ENCODE assay signal across 8 cellular contexts in genomic region chr9:128899566-128900322, GRCh38. TPM values are rescaled to one million over a fixed set of nuclear protein-coding genes. Genes with fewer than 3 reads are reported as not detected.
DNase-seq lines count a peak whose midpoint lies in the region; ATAC-seq and TF ChIP-seq lines count a peak whose summit lies in the region.

No MANE protein-coding gene starts in this region.

- H3K9me3 Mint-ChIP-seq in activated naive CD4-positive, alpha-beta T cell treated with anti-CD3 and anti-CD28 coated beads, Interleukin-2, amount 50 U/mL, for 24 hours, result no peaks in the 10 kb centered on the region

- H3K4me1 Mint-ChIP-seq in activated naive CD4-positive, alpha-beta T cell treated with anti-CD3 and anti-CD28 coated beads, Interleukin-2, amount 50 U/mL, for 24 hours, result peaks cover 84% of the 10 kb centered on the region

- ATAC-seq in left lung, result peak; percentile 76
- no peak for ATAC-seq in HG03439 (IDR thresholded peaks at IDR 0.05; ENCODE audit: unreplicated experiment)

- H3K9me3 ChIP-seq in left lung, result no peaks in the 10 kb centered on the region

- TF ChIP-seq CTCF in left lung (IDR thresholded peaks at IDR 0.05), result no peak

- H3K36me3 Mint-ChIP-seq in activated naive CD4-positive, alpha-beta T cell treated with anti-CD3 and anti-CD28 coated beads, Interleukin-2, amount 50 U/mL, for 24 hours, result peaks cover 7% of the 10 kb centered on the region

- H3K4me1 ChIP-seq in left lung, result peaks cover 0 to 50% of the 10 kb centered on the region in 2 donors

- DNase-seq in stimulated activated CD4-positive, alpha-beta T cell treated with anti-CD3 and anti-CD28 coated beads, Interleukin-15, amount 100 ng/mL, for 24 hours, result peak; percentile 37
- DNase-seq in stimulated activated CD4-positive, alpha-beta T cell treated with anti-CD3 and anti-CD28 coated beads, Interleukin-4, amount 100 ng/mL, for 4 hours, result no peak
- DNase-seq in left lung, result no peak
- no peak for DNase-seq in HuH-7.5 (ENCODE audit: low spot score)
- no peak for DNase-seq in SHP77 (lab: John Stamatoyannopoulos, UW)
- DNase-seq in DMS153 (lab: John Stamatoyannopoulos, UW), result no peak

- peaks cover 0 to 35% of the 10 kb centered on the region in 2 donors for H3K36me3 ChIP-seq in left lung

- H3K27me3 Mint-ChIP-seq in activated naive CD4-positive, alpha-beta T cell treated with anti-CD3 and anti-CD28 coated beads, Interleukin-2, amount 50 U/mL, for 24 hours, result no peaks in the 10 kb centered on the region

- intact Hi-C loops in left lung (cut with DNase I), result no loop called here

- peak overlapping the region; percentile 56 to 65 for H3K27ac ChIP-seq in left lung

- H3K27ac Mint-ChIP-seq in activated naive CD4-positive, alpha-beta T cell treated with anti-CD3 and anti-CD28 coated beads, Interleukin-2, amount 50 U/mL, for 24 hours, result peak overlapping the region; percentile 91

- H3K27me3 ChIP-seq in left lung, result no peaks in the 10 kb centered on the region

- H3K4me3 ChIP-seq in left lung, result no peak overlapping the region

- H3K4me3 Mint-ChIP-seq in activated naive CD4-positive, alpha-beta T cell treated with anti-CD3 and anti-CD28 coated beads, Interleukin-2, amount 50 U/mL, for 24 hours, result peak overlapping the region; percentile 66

RNA-seq across cellular contexts. Expression of gene LRRC8A, which starts 17.8 kb away (rescaled TPM):
- total RNA-seq in left lung, result 10 to 100 TPM; 61.9 to 70.6 TPM

RNA-seq across cellular contexts. Expression of gene KYAT1, which starts 18.0 kb away (rescaled TPM):
- total RNA-seq in left lung, result 1 to 10 TPM; 6.2 to 7.4 TPM

RNA-seq across cellular contexts. Expression of gene PHYHD1, which starts 21.0 kb away (rescaled TPM):
- total RNA-seq in left lung, result 10 to 100 TPM; 32.6 to 49.4 TPM

RNA-seq across cellular contexts. Expression of gene DOLK, which starts 47.7 kb away (rescaled TPM):
- 10 to 100 TPM; 14.9 to 19.4 TPM for total RNA-seq in left lung

RNA-seq across cellular contexts. Expression of gene NUP188, which starts 47.8 kb away (rescaled TPM):
- 10 to 100 TPM; 42.6 to 60.9 TPM for total RNA-seq in left lung
